In the genomic region with DNA sequence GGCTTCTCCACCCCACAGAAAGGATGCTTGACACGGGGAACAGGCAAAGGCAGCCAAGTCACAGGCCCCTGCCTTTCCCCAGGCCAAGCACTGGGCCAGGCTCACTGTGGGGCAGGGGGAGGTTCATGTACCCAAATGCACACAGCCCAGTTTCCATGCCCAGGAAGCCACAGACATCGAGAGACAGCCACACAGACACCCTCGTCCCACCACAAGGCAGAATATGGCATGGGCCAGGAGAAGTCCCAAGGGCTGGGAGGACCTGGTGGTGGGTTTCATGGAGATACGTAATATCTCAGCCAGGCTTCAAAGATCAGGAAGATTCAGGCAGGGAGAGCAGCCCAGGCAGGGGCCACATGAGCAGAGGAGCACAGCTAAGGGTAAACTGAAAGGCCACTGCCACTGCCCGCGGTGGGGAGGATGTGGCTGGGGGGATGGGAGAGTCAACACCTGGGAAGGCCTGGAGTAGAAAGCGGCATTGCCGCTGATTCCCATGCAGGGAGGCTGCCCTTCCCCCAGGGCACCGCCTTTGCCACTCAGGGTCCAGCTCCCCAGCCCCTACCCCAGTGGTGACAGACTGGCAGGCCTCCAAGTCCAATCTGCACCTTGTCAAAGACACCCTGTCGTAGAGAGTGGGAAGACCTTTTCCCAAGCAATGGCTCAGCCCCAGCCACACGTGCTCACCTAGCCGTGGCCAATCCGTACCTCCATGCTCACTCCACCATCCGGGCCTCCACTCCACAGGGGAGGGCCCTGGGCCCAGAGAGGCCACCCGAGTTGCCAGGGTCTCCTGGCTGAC, we compare ENCODE assay signal across 1 cellular context.
TF ChIP-seq lines count a peak whose summit lies in the region.

No MANE protein-coding gene starts in this region.

TF ChIP-seq in HepG2, 621 proteins besides CTCF, POLR2A, EP300 and RAD21 (continued from another document and continues in another):
- TF ChIP-seq, protein P1, sequence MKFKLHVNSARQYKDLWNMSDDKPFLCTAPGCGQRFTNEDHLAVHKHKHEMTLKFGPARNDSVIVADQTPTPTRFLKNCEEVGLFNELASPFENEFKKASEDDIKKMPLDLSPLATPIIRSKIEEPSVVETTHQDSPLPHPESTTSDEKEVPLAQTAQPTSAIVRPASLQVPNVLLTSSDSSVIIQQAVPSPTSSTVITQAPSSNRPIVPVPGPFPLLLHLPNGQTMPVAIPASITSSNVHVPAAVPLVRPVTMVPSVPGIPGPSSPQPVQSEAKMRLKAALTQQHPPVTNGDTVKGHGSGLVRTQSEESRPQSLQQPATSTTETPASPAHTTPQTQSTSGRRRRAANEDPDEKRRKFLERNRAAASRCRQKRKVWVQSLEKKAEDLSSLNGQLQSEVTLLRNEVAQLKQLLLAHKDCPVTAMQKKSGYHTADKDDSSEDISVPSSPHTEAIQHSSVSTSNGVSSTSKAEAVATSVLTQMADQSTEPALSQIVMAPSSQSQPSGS (CRISPR knock-in tag; IDR thresholded peaks at IDR 0.05): no peak
- TF ChIP-seq, protein P2, sequence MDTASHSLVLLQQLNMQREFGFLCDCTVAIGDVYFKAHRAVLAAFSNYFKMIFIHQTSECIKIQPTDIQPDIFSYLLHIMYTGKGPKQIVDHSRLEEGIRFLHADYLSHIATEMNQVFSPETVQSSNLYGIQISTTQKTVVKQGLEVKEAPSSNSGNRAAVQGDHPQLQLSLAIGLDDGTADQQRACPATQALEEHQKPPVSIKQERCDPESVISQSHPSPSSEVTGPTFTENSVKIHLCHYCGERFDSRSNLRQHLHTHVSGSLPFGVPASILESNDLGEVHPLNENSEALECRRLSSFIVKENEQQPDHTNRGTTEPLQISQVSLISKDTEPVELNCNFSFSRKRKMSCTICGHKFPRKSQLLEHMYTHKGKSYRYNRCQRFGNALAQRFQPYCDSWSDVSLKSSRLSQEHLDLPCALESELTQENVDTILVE (CRISPR knock-in tag; IDR thresholded peaks at IDR 0.05): no peak
- TF ChIP-seq ZFY (CRISPR knock-in tag; IDR thresholded peaks at IDR 0.05) (0 out of 2 replicates have a peak, but pooled peaks have one; percentile 38), ZFP41 (CRISPR knock-in tag; IDR thresholded peaks at IDR 0.05; ENCODE audit: borderline replicate concordance) (no peak), ARHGAP35 (CRISPR knock-in tag; IDR thresholded peaks at IDR 0.05; ENCODE audit: borderline replicate concordance) (no peak), ZKSCAN8 (CRISPR knock-in tag; IDR thresholded peaks at IDR 0.05; ENCODE audit: borderline replicate concordance) (peak; percentile 80; the same call in 1 of the 2 replicates), ZNF878 (CRISPR knock-in tag; IDR thresholded peaks at IDR 0.05) (no peak; the same call in 1 of the 2 replicates), ZBTB21 (CRISPR knock-in tag; IDR thresholded peaks at IDR 0.05) (no peak), IRX3 (CRISPR knock-in tag; IDR thresholded peaks at IDR 0.05; ENCODE audit: borderline replicate concordance, low read depth) (no peak), ZNF235 (CRISPR knock-in tag; IDR thresholded peaks at IDR 0.05; ENCODE audit: borderline replicate concordance) (0 out of 2 replicates have a peak, but pooled peaks have one; percentile 43), ZNF720 (CRISPR knock-in tag; IDR thresholded peaks at IDR 0.05) (no peak), ZFP36L1 (CRISPR knock-in tag; IDR thresholded peaks at IDR 0.05) (peak; percentile 49; the same call in 1 of the 2 replicates), TOPORS (CRISPR knock-in tag; IDR thresholded peaks at IDR 0.05) (no peak), RELA (CRISPR knock-in tag; IDR thresholded peaks at IDR 0.05) (no peak), ZNF160 (CRISPR knock-in tag; IDR thresholded peaks at IDR 0.05) (no peak), ZNF205 (CRISPR knock-in tag; IDR thresholded peaks at IDR 0.05) (no peak), NFE2 (CRISPR knock-in tag; IDR thresholded peaks at IDR 0.05) (no peak), ZMYM4 (CRISPR knock-in tag; IDR thresholded peaks at IDR 0.05) (0 out of 2 replicates have a peak, but pooled peaks have one; percentile 26), ZNF670 (CRISPR knock-in tag; IDR thresholded peaks at IDR 0.05; ENCODE audit: borderline replicate concordance) (peak; percentile 20; the same call in 1 of the 2 replicates), RFX5 (IDR thresholded peaks at IDR 0.05; ENCODE audit: low read depth, low read length) (no peak), ZNF558 (CRISPR knock-in tag; IDR thresholded peaks at IDR 0.05; ENCODE audit: borderline replicate concordance) (no peak; the same call in 1 of the 2 replicates), ZBTB7A (CRISPR knock-in tag; IDR thresholded peaks at IDR 0.05) (no peak), KLF15 (CRISPR knock-in tag; IDR thresholded peaks at IDR 0.05; ENCODE audit: borderline replicate concordance) (no peak), MIER3 (CRISPR knock-in tag; IDR thresholded peaks at IDR 0.05; ENCODE audit: borderline replicate concordance) (0 out of 2 replicates have a peak, but pooled peaks have one; percentile 54), ZMAT3 (CRISPR knock-in tag; conservative IDR thresholded peaks at IDR 0.05) (peak; percentile 60; the same call in 1 of the 2 replicates), RXRB (CRISPR knock-in tag; IDR thresholded peaks at IDR 0.05; ENCODE audit: borderline replicate concordance) (peak; percentile 54; the same call in 1 of the 2 replicates), HHEX (CRISPR knock-in tag; IDR thresholded peaks at IDR 0.05) (no peak), PHF21A (CRISPR knock-in tag; IDR thresholded peaks at IDR 0.05) (peak; percentile 68; the same call in 1 of the 2 replicates), ZNF326 (CRISPR knock-in tag; IDR thresholded peaks at IDR 0.05; ENCODE audit: borderline replicate concordance) (peak; percentile 17; the same call in 1 of the 2 replicates), IKZF1 (IDR thresholded peaks at IDR 0.05) (no peak), HNRNPH1 (optimal IDR thresholded peaks at IDR 0.05; ENCODE audit: low read depth, low read length) (no peak), KMT2B (CRISPR knock-in tag; IDR thresholded peaks at IDR 0.05) (no peak), ZMYM3 (CRISPR knock-in tag; IDR thresholded peaks at IDR 0.05) (peak; percentile 85), NR3C1 (CRISPR knock-in tag; IDR thresholded peaks at IDR 0.05) (no peak), ZSCAN29 (CRISPR knock-in tag; conservative IDR thresholded peaks at IDR 0.05) (0 out of 2 replicates have a peak, but pooled peaks have one; percentile 52), SRSF9 (IDR thresholded peaks at IDR 0.05; ENCODE audit: borderline replicate concordance, insufficient read depth, low read depth, low read length, poor library complexity, severe bottlenecking) (no peak), KDM2A (CRISPR knock-in tag; IDR thresholded peaks at IDR 0.05; ENCODE audit: borderline replicate concordance, low read depth) (peak; percentile 69; the same call in 1 of the 2 replicates), MED13 (CRISPR knock-in tag; IDR thresholded peaks at IDR 0.05) (no peak)
- TF ChIP-seq, protein P3, sequence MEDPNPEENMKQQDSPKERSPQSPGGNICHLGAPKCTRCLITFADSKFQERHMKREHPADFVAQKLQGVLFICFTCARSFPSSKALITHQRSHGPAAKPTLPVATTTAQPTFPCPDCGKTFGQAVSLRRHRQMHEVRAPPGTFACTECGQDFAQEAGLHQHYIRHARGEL (CRISPR knock-in tag; IDR thresholded peaks at IDR 0.05): no peak
- TF ChIP-seq, protein P4, sequence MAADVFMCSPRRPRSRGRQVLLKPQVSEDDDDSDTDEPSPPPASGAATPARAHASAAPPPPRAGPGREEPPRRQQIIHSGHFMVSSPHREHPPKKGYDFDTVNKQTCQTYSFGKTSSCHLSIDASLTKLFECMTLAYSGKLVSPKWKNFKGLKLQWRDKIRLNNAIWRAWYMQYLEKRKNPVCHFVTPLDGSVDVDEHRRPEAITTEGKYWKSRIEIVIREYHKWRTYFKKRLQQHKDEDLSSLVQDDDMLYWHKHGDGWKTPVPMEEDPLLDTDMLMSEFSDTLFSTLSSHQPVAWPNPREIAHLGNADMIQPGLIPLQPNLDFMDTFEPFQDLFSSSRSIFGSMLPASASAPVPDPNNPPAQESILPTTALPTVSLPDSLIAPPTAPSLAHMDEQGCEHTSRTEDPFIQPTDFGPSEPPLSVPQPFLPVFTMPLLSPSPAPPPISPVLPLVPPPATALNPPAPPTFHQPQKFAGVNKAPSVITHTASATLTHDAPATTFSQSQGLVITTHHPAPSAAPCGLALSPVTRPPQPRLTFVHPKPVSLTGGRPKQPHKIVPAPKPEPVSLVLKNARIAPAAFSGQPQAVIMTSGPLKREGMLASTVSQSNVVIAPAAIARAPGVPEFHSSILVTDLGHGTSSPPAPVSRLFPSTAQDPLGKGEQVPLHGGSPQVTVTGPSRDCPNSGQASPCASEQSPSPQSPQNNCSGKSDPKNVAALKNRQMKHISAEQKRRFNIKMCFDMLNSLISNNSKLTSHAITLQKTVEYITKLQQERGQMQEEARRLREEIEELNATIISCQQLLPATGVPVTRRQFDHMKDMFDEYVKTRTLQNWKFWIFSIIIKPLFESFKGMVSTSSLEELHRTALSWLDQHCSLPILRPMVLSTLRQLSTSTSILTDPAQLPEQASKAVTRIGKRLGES (CRISPR knock-in tag; IDR thresholded peaks at IDR 0.05; ENCODE audit: borderline replicate concordance): no peak
- TF ChIP-seq, protein P5, sequence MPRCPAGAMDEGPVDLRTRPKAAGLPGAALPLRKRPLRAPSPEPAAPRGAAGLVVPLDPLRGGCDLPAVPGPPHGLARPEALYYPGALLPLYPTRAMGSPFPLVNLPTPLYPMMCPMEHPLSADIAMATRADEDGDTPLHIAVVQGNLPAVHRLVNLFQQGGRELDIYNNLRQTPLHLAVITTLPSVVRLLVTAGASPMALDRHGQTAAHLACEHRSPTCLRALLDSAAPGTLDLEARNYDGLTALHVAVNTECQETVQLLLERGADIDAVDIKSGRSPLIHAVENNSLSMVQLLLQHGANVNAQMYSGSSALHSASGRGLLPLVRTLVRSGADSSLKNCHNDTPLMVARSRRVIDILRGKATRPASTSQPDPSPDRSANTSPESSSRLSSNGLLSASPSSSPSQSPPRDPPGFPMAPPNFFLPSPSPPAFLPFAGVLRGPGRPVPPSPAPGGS (CRISPR knock-in tag; IDR thresholded peaks at IDR 0.05): 0 out of 2 replicates have a peak, but pooled peaks have one; percentile 72
- TF ChIP-seq, protein P6, sequence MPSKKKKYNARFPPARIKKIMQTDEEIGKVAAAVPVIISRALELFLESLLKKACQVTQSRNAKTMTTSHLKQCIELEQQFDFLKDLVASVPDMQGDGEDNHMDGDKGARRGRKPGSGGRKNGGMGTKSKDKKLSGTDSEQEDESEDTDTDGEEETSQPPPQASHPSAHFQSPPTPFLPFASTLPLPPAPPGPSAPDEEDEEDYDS (CRISPR knock-in tag; IDR thresholded peaks at IDR 0.05): no peak
- TF ChIP-seq, protein P7, sequence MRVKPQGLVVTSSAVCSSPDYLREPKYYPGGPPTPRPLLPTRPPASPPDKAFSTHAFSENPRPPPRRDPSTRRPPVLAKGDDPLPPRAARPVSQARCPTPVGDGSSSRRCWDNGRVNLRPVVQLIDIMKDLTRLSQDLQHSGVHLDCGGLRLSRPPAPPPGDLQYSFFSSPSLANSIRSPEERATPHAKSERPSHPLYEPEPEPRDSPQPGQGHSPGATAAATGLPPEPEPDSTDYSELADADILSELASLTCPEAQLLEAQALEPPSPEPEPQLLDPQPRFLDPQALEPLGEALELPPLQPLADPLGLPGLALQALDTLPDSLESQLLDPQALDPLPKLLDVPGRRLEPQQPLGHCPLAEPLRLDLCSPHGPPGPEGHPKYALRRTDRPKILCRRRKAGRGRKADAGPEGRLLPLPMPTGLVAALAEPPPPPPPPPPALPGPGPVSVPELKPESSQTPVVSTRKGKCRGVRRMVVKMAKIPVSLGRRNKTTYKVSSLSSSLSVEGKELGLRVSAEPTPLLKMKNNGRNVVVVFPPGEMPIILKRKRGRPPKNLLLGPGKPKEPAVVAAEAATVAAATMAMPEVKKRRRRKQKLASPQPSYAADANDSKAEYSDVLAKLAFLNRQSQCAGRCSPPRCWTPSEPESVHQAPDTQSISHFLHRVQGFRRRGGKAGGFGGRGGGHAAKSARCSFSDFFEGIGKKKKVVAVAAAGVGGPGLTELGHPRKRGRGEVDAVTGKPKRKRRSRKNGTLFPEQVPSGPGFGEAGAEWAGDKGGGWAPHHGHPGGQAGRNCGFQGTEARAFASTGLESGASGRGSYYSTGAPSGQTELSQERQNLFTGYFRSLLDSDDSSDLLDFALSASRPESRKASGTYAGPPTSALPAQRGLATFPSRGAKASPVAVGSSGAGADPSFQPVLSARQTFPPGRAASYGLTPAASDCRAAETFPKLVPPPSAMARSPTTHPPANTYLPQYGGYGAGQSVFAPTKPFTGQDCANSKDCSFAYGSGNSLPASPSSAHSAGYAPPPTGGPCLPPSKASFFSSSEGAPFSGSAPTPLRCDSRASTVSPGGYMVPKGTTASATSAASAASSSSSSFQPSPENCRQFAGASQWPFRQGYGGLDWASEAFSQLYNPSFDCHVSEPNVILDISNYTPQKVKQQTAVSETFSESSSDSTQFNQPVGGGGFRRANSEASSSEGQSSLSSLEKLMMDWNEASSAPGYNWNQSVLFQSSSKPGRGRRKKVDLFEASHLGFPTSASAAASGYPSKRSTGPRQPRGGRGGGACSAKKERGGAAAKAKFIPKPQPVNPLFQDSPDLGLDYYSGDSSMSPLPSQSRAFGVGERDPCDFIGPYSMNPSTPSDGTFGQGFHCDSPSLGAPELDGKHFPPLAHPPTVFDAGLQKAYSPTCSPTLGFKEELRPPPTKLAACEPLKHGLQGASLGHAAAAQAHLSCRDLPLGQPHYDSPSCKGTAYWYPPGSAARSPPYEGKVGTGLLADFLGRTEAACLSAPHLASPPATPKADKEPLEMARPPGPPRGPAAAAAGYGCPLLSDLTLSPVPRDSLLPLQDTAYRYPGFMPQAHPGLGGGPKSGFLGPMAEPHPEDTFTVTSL (CRISPR knock-in tag; IDR thresholded peaks at IDR 0.05; ENCODE audit: borderline replicate concordance): peak; percentile 27; the same call in 1 of the 2 replicates
- TF ChIP-seq, protein P8, sequence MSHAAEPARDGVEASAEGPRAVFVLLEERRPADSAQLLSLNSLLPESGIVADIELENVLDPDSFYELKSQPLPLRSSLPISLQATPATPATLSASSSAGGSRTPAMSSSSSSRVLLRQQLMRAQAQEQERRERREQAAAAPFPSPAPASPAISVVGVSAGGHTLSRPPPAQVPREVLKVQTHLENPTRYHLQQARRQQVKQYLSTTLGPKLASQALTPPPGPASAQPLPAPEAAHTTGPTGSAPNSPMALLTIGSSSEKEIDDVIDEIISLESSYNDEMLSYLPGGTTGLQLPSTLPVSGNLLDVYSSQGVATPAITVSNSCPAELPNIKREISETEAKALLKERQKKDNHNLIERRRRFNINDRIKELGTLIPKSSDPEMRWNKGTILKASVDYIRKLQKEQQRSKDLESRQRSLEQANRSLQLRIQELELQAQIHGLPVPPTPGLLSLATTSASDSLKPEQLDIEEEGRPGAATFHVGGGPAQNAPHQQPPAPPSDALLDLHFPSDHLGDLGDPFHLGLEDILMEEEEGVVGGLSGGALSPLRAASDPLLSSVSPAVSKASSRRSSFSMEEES (CRISPR knock-in tag; IDR thresholded peaks at IDR 0.05): peak; percentile 31; the same call in 1 of the 2 replicates
- TF ChIP-seq, protein P9, sequence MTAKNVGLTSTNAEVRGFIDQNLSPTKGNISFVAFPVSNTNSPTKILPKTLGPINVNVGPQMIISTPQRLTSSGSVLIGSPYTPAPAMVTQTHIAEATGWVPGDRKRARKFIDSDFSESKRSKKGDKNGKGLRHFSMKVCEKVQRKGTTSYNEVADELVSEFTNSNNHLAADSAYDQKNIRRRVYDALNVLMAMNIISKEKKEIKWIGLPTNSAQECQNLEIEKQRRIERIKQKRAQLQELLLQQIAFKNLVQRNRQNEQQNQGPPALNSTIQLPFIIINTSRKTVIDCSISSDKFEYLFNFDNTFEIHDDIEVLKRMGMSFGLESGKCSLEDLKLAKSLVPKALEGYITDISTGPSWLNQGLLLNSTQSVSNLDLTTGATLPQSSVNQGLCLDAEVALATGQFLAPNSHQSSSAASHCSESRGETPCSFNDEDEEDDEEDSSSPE (CRISPR knock-in tag; IDR thresholded peaks at IDR 0.05): peak; percentile 21; the same call in 1 of the 2 replicates
